In genomic region chr14:53953002-53953827, GRCh38 we compare ENCODE assay signal across 7 cellular contexts. TPM values are rescaled to one million over a fixed set of nuclear protein-coding genes. Genes with fewer than 3 reads are reported as not detected.
A peak's percentile ranks its signal among the peaks of the same experiment; 100 is the strongest.
DNase-seq lines count a peak whose midpoint lies in the region; ATAC-seq, FAIRE-seq and TF ChIP-seq lines count a peak whose summit lies in the region.

No MANE protein-coding gene starts in this region.

- H3K36me3 ChIP-seq in MG63 (no peaks in the 10 kb centered on the region), vagina (no peaks in the 10 kb centered on the region)

- peak in 1 of 2 donors; percentile 94 for TF ChIP-seq POLR2A in vagina (IDR thresholded peaks at IDR 0.05)

- H3K27me3 Mint-ChIP-seq in activated T-helper 2 cell treated with anti-CD3 and anti-CD28 coated beads, Interferon-gamma antibody, Interleukin-2, Interleukin-4, amounts not matched to agents 10 μg/mL and 5 μg/mL and 100 μg/mL, durations not matched to agents 14 hours and 24 hours and 36 hours (ENCODE audit: low read depth): peaks cover 81% of the 10 kb centered on the region
- H3K27me3 Mint-ChIP-seq in natural killer cell treated with Interleukin-12 subunit alpha and Interleukin-12 subunit beta and Interleukin-15 and Interleukin-18, amount 100 ng/mL, for 72 hours: peaks cover 47 to 48% of the 10 kb centered on the region in 2 donors

- DNase-seq in GM03348 (ENCODE audit: low spot score) (peak; percentile 86), MG63 (peak; percentile 79), frontal cortex (ENCODE audit: low spot score in 2 of 2) (peak; percentile 75 to 79), vagina (ENCODE audit: extremely low spot score in 2 of 2) (no peak)
- peak; percentile 10 for DNase-seq in activated T-helper 2 cell treated with anti-CD3 and anti-CD28 coated beads, Interferon-gamma antibody, Interleukin-2, Interleukin-4, amounts not matched to agents 10 μg/mL and 5 μg/mL and 100 μg/mL, durations not matched to agents 14 hours and 24 hours and 36 hours (ENCODE audit: low spot score)
- DNase-seq in natural killer cell treated with Interleukin-12 subunit alpha and Interleukin-12 subunit beta and Interleukin-15 and Interleukin-18, amount 100 ng/mL, for 72 hours (ENCODE audit: low spot score): no peak

- H3K27ac ChIP-seq in vagina: peak overlapping the region; percentile 91

- H3K27me3 ChIP-seq in MG63 (no peaks in the 10 kb centered on the region), vagina (no peaks in the 10 kb centered on the region)

- H3K4me3 Mint-ChIP-seq in activated T-helper 2 cell treated with anti-CD3 and anti-CD28 coated beads, Interferon-gamma antibody, Interleukin-2, Interleukin-4, amounts not matched to agents 10 μg/mL and 5 μg/mL and 100 μg/mL, durations not matched to agents 14 hours and 24 hours and 36 hours (ENCODE audit: low read depth): peak overlapping the region; percentile 81
- peak overlapping the region; percentile 42 for H3K4me3 Mint-ChIP-seq in natural killer cell treated with Interleukin-12 subunit alpha and Interleukin-12 subunit beta and Interleukin-15 and Interleukin-18, amount 100 ng/mL, for 72 hours

- no peaks in the 10 kb centered on the region for H3K9me3 Mint-ChIP-seq in activated T-helper 2 cell treated with anti-CD3 and anti-CD28 coated beads, Interferon-gamma antibody, Interleukin-2, Interleukin-4, amounts not matched to agents 10 μg/mL and 5 μg/mL and 100 μg/mL, durations not matched to agents 14 hours and 24 hours and 36 hours
- H3K9me3 Mint-ChIP-seq in natural killer cell treated with Interleukin-12 subunit alpha and Interleukin-12 subunit beta and Interleukin-15 and Interleukin-18, amount 100 ng/mL, for 72 hours: no peaks in the 10 kb centered on the region

- intact Hi-C loops in activated T-helper 2 cell treated with anti-CD3 and anti-CD28 coated beads, Interferon-gamma antibody, Interleukin-2, Interleukin-4, amounts not matched to agents 10 μg/mL and 5 μg/mL and 100 μg/mL, durations not matched to agents 14 hours and 24 hours and 36 hours (cut with micrococcal nuclease): loop anchor here (10.0 kb wide), 1 partner anchor 262 kb away; no protein-coding TSS in a partner anchor
- intact Hi-C loops in vagina (cut with DNase I): no loop called here

- H3K9me3 ChIP-seq in MG63 (no peaks in the 10 kb centered on the region), vagina (no peaks in the 10 kb centered on the region)

- peaks cover 30% of the 10 kb centered on the region for H3K4me1 ChIP-seq in vagina

- ATAC-seq in natural killer cell treated with Interleukin-12 subunit alpha and Interleukin-12 subunit beta and Interleukin-15 and Interleukin-18, amount 100 ng/mL, for 72 hours: no peak
- no peak for ATAC-seq in HG03139 (IDR thresholded peaks at IDR 0.05; ENCODE audit: unreplicated experiment)

- peaks cover 27% of the 10 kb centered on the region for H3K4me1 Mint-ChIP-seq in activated T-helper 2 cell treated with anti-CD3 and anti-CD28 coated beads, Interferon-gamma antibody, Interleukin-2, Interleukin-4, amounts not matched to agents 10 μg/mL and 5 μg/mL and 100 μg/mL, durations not matched to agents 14 hours and 24 hours and 36 hours (ENCODE audit: low read depth)
- H3K4me1 Mint-ChIP-seq in natural killer cell treated with Interleukin-12 subunit alpha and Interleukin-12 subunit beta and Interleukin-15 and Interleukin-18, amount 100 ng/mL, for 72 hours (ENCODE audit: low read depth in 2 of 2): peaks cover 0 to 9% of the 10 kb centered on the region in 2 donors

- no peak overlapping the region for H3K27ac Mint-ChIP-seq in activated T-helper 2 cell treated with anti-CD3 and anti-CD28 coated beads, Interferon-gamma antibody, Interleukin-2, Interleukin-4, amounts not matched to agents 10 μg/mL and 5 μg/mL and 100 μg/mL, durations not matched to agents 14 hours and 24 hours and 36 hours
- H3K27ac Mint-ChIP-seq in natural killer cell treated with Interleukin-12 subunit alpha and Interleukin-12 subunit beta and Interleukin-15 and Interleukin-18, amount 100 ng/mL, for 72 hours: no peak overlapping the region

- H3K36me3 Mint-ChIP-seq in activated T-helper 2 cell treated with anti-CD3 and anti-CD28 coated beads, Interferon-gamma antibody, Interleukin-2, Interleukin-4, amounts not matched to agents 10 μg/mL and 5 μg/mL and 100 μg/mL, durations not matched to agents 14 hours and 24 hours and 36 hours (ENCODE audit: low read depth): no peaks in the 10 kb centered on the region
- H3K36me3 Mint-ChIP-seq in natural killer cell treated with Interleukin-12 subunit alpha and Interleukin-12 subunit beta and Interleukin-15 and Interleukin-18, amount 100 ng/mL, for 72 hours: no peaks in the 10 kb centered on the region

- no peak for TF ChIP-seq CTCF in vagina (IDR thresholded peaks at IDR 0.05)

- no peak for FAIRE-seq in frontal cortex (lab: Jason Lieb, UNC)

- H3K4me3 ChIP-seq in MG63: peak overlapping the region; percentile 62
- H3K4me3 ChIP-seq in vagina: peak overlapping the region; percentile 62 to 63

RNA-seq across cellular contexts. Expression of gene BMP4, which starts 3.4 kb away (rescaled TPM):
- 9.3 and 13.5 TPM in 2 replicates for total RNA-seq in MG63 (2014; rRNA removed; shearing (Covaris generic); ENCODE audit: low replicate concordance)
- not detected in 2 replicates for total RNA-seq in activated T-helper 2 cell treated with anti-CD3 and anti-CD28 coated beads, Interferon-gamma antibody, Interleukin-2, Interleukin-4, amounts not matched to agents 10 μg/mL and 5 μg/mL and 100 μg/mL, durations not matched to agents 14 hours and 24 hours and 36 hours
- total RNA-seq in frontal cortex: 0.41 TPM
- total RNA-seq in natural killer cell treated with Interleukin-12 subunit alpha and Interleukin-12 subunit beta and Interleukin-15 and Interleukin-18, amount 100 ng/mL, for 72 hours: under 1 TPM in 1 of 2 donors, not detected in 1; 0.26 TPM
- 31.4 TPM for total RNA-seq in vagina

Comparison
In these comparisons a context has a peak if more than half of its experiments do, and no peak if none do; other contexts are left out.
1. DNase-seq: peak in GM03348 (single experiment), MG63 (single experiment), activated T-helper 2 cell treated with anti-CD3 and anti-CD28 coated beads, Interferon-gamma antibody, Interleukin-2, Interleukin-4, amounts not matched to agents 10 μg/mL and 5 μg/mL and 100 μg/mL, durations not matched to agents 14 hours and 24 hours and 36 hours (single experiment) and frontal cortex (2 of 2); none in natural killer cell treated with Interleukin-12 subunit alpha and Interleukin-12 subunit beta and Interleukin-15 and Interleukin-18, amount 100 ng/mL, for 72 hours (single experiment) and vagina (0 of 2).